Comparison of ENCODE assay signal across 25 cellular contexts in the genomic region with DNA sequence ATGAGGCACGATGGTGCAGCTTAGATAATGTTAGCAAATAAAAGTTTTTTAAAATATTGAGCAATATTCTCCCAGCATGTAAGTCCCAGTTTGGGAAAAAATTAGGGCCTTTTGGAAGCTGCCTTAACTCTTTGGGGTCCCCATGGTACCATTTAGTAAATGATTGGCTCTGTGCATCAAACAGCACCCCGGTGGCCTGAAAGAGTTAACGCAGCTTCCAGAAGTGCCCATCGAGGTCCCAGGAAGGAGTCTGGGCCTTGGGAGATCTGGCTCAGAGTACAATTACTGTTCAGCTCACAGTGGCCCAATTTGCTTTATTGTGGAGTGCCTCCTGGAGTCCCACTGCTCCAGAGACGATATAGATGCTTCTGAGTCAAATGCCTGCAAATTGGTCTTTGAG. TPM values are rescaled to one million over a fixed set of nuclear protein-coding genes. Genes with fewer than 3 reads are reported as not detected.
DNase-seq lines count a peak whose midpoint lies in the region; ATAC-seq and TF ChIP-seq lines count a peak whose summit lies in the region.
"Had no signal": no experiment of that assay in that cellular context is flagged by ENCODE, and none has a peak within 500 bp of the region (broad histone marks: within the 10 kb centered on the region; RNA-seq: fewer than 3 reads in every experiment).

No MANE protein-coding gene starts in this region.

- H3K27ac ChIP-seq in H9 (ENCODE audit: insufficient read length, low read depth, low read length) (no peak overlapping the region), neutrophil (peak overlapping the region; percentile 89)
- H3K27ac ChIP-seq: BLaER1, HL-60 had no signal

- H3K56ac ChIP-seq in H9 (ENCODE audit: insufficient read length, low read depth, low read length), result no peak overlapping the region

- H3K9me3 Mint-ChIP-seq in H9 (no peaks in the 10 kb centered on the region), activated B cell treated with CpG ODN at 0.5 μM for 24 hours (peaks cover 4% of the 10 kb centered on the region), CD14-positive monocyte (peaks cover 2 to 9% (median 4%) of the 10 kb centered on the region in 7 donors)

- no peak overlapping the region for H3K14ac ChIP-seq in H9 (ENCODE audit: insufficient read depth, low read length)

- H3T11ph ChIP-seq in H9 (ENCODE audit: low read length), result no peak overlapping the region

- H2BK20ac ChIP-seq in H9 (ENCODE audit: low read depth, low read length, poor library complexity, severe bottlenecking), result no peak overlapping the region

- ATAC-seq in activated B cell treated with CpG ODN at 0.5 μM for 24 hours (ENCODE audit: low read depth), result no peak
- ATAC-seq: PC-3 had no signal

- no peak overlapping the region for H3K23ac ChIP-seq in H9 (ENCODE audit: insufficient read length, low read depth, low read length)

- H3K27me3 ChIP-seq in H9 (ENCODE audit: insufficient read depth, low read length) (no peaks in the 10 kb centered on the region), neutrophil (no peaks in the 10 kb centered on the region)
- H3K27me3 ChIP-seq: BLaER1 had no signal

- H3K4me3 Mint-ChIP-seq in H9, result no peak overlapping the region
- H3K4me3 Mint-ChIP-seq in activated B cell treated with CpG ODN at 0.5 μM for 24 hours, result peak overlapping the region; percentile 29
- no peak overlapping the region for H3K4me3 Mint-ChIP-seq in CD14-positive monocyte
- H3K4me3 Mint-ChIP-seq: CD4-positive, alpha-beta T cell had no signal

- no peak overlapping the region for H3K27ac Mint-ChIP-seq in H9
- H3K27ac Mint-ChIP-seq in activated B cell treated with CpG ODN at 0.5 μM for 24 hours, result peak overlapping the region; percentile 47
- H3K27ac Mint-ChIP-seq in CD14-positive monocyte, result peak overlapping the region in 1 of 7 donors; percentile 8
- H3K27ac Mint-ChIP-seq: CD4-positive, alpha-beta T cell had no signal

- H2BK5ac ChIP-seq in H9 (ENCODE audit: insufficient read length, low read length), result no peak overlapping the region

- no peaks in the 10 kb centered on the region for H3K36me3 Mint-ChIP-seq in H9 (ENCODE audit: insufficient read depth in 1 of 3, low read depth in 3 of 3)
- peaks cover 75% of the 10 kb centered on the region for H3K36me3 Mint-ChIP-seq in activated B cell treated with CpG ODN at 0.5 μM for 24 hours (ENCODE audit: low read depth)
- H3K36me3 Mint-ChIP-seq in CD14-positive monocyte, result peaks cover 41 to 60% of the 10 kb centered on the region in 2 donors

- intact Hi-C loops in activated B cell treated with CpG ODN at 0.5 μM for 24 hours (cut with micrococcal nuclease), result no loop called here
- intact Hi-C loops in CD14-positive monocyte (cut with micrococcal nuclease), result no loop called here

- no peak overlapping the region for H3K9ac ChIP-seq in H9 (ENCODE audit: extremely low read depth, insufficient read length, low read length)
- H3K9ac ChIP-seq: BLaER1, SK-N-SH had no signal

- no peaks in the 10 kb centered on the region for H3K4me1 ChIP-seq in H9 (ENCODE audit: insufficient read depth, low read length)
- H3K4me1 ChIP-seq in neutrophil (ENCODE audit: control insufficient read depth in 1 of 2, insufficient read depth in 1 of 2, low read depth in 1 of 2, low read length in 1 of 2), result peaks cover 64 to 71% of the 10 kb centered on the region in 2 experiments
- H3K4me1 ChIP-seq: BLaER1 had no signal

- H3K4me1 Mint-ChIP-seq in H9 (peaks cover 0 to 3% of the 10 kb centered on the region in 2 experiments; a peak in 1 of 4 replicates), activated B cell treated with CpG ODN at 0.5 μM for 24 hours (peaks cover 59% of the 10 kb centered on the region), CD14-positive monocyte (peaks cover 25% of the 10 kb centered on the region)

- H2BK120ac ChIP-seq in H9 (ENCODE audit: low read depth, low read length, poor library complexity, severe bottlenecking), result no peak overlapping the region

- no peaks in the 10 kb centered on the region for H3K23me2 ChIP-seq in H9 (ENCODE audit: insufficient read length, low read depth, low read length, poor library complexity, severe bottlenecking)

- no peak overlapping the region for H4K8ac ChIP-seq in H9 (replicated peaks; ENCODE audit: insufficient read length, low read depth, low read length)

- H4K20me1 ChIP-seq in H9 (ENCODE audit: control insufficient read depth, insufficient read depth, insufficient read length), result no peaks in the 10 kb centered on the region
- H4K20me1 ChIP-seq: BLaER1 had no signal

- H3K18ac ChIP-seq in H9 (ENCODE audit: insufficient read length, low read depth, low read length), result no peak overlapping the region

- peak; percentile 24 for TF ChIP-seq CTCF in GM12864 (IDR thresholded peaks at IDR 0.05; ENCODE audit: low read depth, low read length, missing control alignments)
- TF ChIP-seq CTCF in H9 (conservative IDR thresholded peaks at IDR 0.05), result peak; percentile 37
- TF ChIP-seq CTCF in activated B cell treated with CpG ODN at 0.5 μM for 24 hours (IDR thresholded peaks at IDR 0.05), result no peak
- no peak for TF ChIP-seq CTCF in neutrophil (IDR thresholded peaks at IDR 0.05)
- TF ChIP-seq CTCF in CD14-positive monocyte (IDR thresholded peaks at IDR 0.05), result no peak

- no peak overlapping the region for H2AFZ ChIP-seq in H9 (ENCODE audit: low read length)

- no peak overlapping the region for H3K4me2 ChIP-seq in H9 (ENCODE audit: insufficient read depth, insufficient read length, low read length)
- H3K4me2 ChIP-seq: BLaER1, SK-N-SH had no signal

- H3K27me3 Mint-ChIP-seq in H9 (ENCODE audit: low read depth), result no peaks in the 10 kb centered on the region; the same call in 1 of the 2 replicates
- no peaks in the 10 kb centered on the region for H3K27me3 Mint-ChIP-seq in activated B cell treated with CpG ODN at 0.5 μM for 24 hours
- no peaks in the 10 kb centered on the region for H3K27me3 Mint-ChIP-seq in CD14-positive monocyte (ENCODE audit: low read depth in 3 of 3)
- H3K27me3 Mint-ChIP-seq: CD4-positive, alpha-beta T cell had no signal

- POLR2A ChIA-PET in activated B cell treated with CpG ODN at 0.5 μM for 24 hours (lab: Charles Lee), result no interaction called here

- peaks cover 26% of the 10 kb centered on the region for H3K36me3 ChIP-seq in neutrophil

- DNase-seq in GM12864 (ENCODE audit: low read depth) (no peak), H9 (no peak), activated B cell treated with CpG ODN at 0.5 μM for 24 hours (no peak), CD14-positive monocyte (ENCODE audit: low spot score) (no peak), NCI-H2081 treated with DMSO at 0.1 percent for 48 hours (lab: John Stamatoyannopoulos, UW) (no peak)
- no peak for DNase-seq in activated CD4-positive, alpha-beta T cell treated with anti-CD3 and anti-CD28 coated beads for 48 hours
- DNase-seq: CD4-positive, alpha-beta T cell; COR-L47; DMS53; NCI-H1105; NCI-H1436 treated with DMSO at 0.1 percent for 48 hours; NCI-H187 treated with DMSO at 0.1 percent for 48 hours; NCI-H2107; NCI-H446; NCI-H524 treated with DMSO at 0.1 percent for 48 hours; NCI-H774; PC-3; SK-N-SH; SW 1271 had no signal

- no CpG with 5 or more reads among the region's 5 CpGs for whole genome bisulfite sequencing in H9 (ENCODE audit: extremely low coverage, insufficient read length, low lambda C conversion rate)

- no peaks in the 10 kb centered on the region for H3K79me1 ChIP-seq in H9 (ENCODE audit: insufficient read depth, low read depth, low read length, poor library complexity, severe bottlenecking)

- H2AK5ac ChIP-seq in H9 (ENCODE audit: insufficient read length, low read length), result no peak overlapping the region

- CTCF ChIA-PET in activated B cell treated with CpG ODN at 0.5 μM for 24 hours (lab: Charles Lee), result interaction anchor here (0.8 to 3.1 kb wide), 4 partner anchors 10 to 59 kb away, joined by 3 to 26 read pairs (median 4); no protein-coding TSS in a partner anchor

- no peak overlapping the region for H2BK12ac ChIP-seq in H9 (ENCODE audit: insufficient read length, low read depth, low read length)

- no peak overlapping the region for H4K5ac ChIP-seq in H9 (ENCODE audit: insufficient read length, low read depth, low read length)

- no peak overlapping the region for H3K4me3 ChIP-seq in GM12864 (ENCODE audit: low read depth, low read length)
- no peak overlapping the region for H3K4me3 ChIP-seq in neutrophil (ENCODE audit: low read depth in 1 of 2, low read length in 1 of 2)
- H3K4me3 ChIP-seq: BLaER1 had no signal

- no peak overlapping the region for H3K4ac ChIP-seq in H9 (ENCODE audit: low read depth, low read length)

- H2BK15ac ChIP-seq in H9 (ENCODE audit: low read depth, low read length), result no peak overlapping the region

- H3K9me3 ChIP-seq in H9 (ENCODE audit: control insufficient read depth, low read depth, low read length) (no peaks in the 10 kb centered on the region), neutrophil (no peaks in the 10 kb centered on the region)
- H3K9me3 ChIP-seq: SK-N-SH had no signal

- H3K79me2 ChIP-seq in H9 (ENCODE audit: insufficient read depth, low read length), result no peaks in the 10 kb centered on the region

- H4K91ac ChIP-seq in H9 (ENCODE audit: insufficient read length, low read depth, low read length), result no peak overlapping the region

RNA-seq across cellular contexts. Expression of a gene that starts 31.7 kb away (rescaled TPM):
- total RNA-seq in H9 (2021) (not detected in 2 replicates), activated B cell treated with CpG ODN at 0.5 μM for 24 hours (480 and 488 TPM in 2 replicates)
- 1 to 10 TPM; 7.5 to 9.8 TPM for polyA plus RNA-seq in CD14-positive monocyte
- total RNA-seq: A172, Daoy, H4, PC-3 had no signal
- polyA plus RNA-seq: SK-N-SH had no signal

Comparison
In these comparisons a context has a peak if more than half of its experiments do, and no peak if none do; other contexts are left out.
1. CTCF ChIP-seq: peak in GM12864 (single experiment) and H9 (single experiment); none in activated B cell treated with CpG ODN at 0.5 μM for 24 hours (single experiment), neutrophil (single experiment) and CD14-positive monocyte (single experiment).
2. RNA of a gene that starts 31.7 kb away (total RNA-seq): 480 to 488 TPM in activated B cell treated with CpG ODN at 0.5 μM for 24 hours; not detected in H9; every median in the first group is over 100 times any median in the second.